ENCODE assay signal across 14 cellular contexts in the genomic region with DNA sequence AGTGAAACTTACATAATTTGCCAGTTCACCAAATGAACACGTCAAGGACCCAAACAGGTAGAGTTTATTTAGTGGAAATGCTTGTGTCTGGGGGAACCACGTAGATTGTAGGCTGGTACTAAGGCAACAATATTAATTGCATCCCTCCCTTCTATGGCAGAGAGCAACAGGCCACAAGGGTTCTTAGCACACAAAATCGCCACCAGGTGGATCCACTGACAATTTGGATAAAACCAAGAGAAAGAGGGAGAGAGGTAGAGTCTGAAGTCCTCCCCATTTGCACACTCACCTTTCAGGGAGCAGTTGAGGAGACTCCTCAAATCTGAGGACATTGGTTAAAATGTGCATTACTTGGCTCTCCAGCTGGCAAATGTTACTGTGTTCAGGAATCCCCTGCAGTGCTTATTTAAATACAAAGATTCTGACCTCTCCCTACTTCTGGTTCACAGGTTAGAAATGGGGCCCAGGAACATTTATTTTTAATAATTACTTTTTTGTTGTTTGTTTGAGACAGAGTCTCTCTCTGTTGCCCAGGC.
A peak's percentile ranks its signal among the peaks of the same experiment; 100 is the strongest.
DNase-seq lines count a peak whose midpoint lies in the region; ATAC-seq, FAIRE-seq and TF ChIP-seq lines count a peak whose summit lies in the region.
"Had no signal": no experiment of that assay in that cellular context is flagged by ENCODE, and none has a peak within 500 bp of the region (broad histone marks: within the 10 kb centered on the region; RNA-seq: fewer than 3 reads in every experiment).

No MANE protein-coding gene starts in this region.

- no peaks in the 10 kb centered on the region for H3K4me1 ChIP-seq in psoas muscle
- H3K4me1 ChIP-seq: Peyer's patch had no signal

- TF ChIP-seq CTCF in bronchial epithelial cell (IDR thresholded peaks at IDR 0.05; ENCODE audit: insufficient read depth, low read length, severe bottlenecking) (peak; percentile 43), psoas muscle (IDR thresholded peaks at IDR 0.05) (peak; percentile 6), GM10266 (IDR thresholded peaks at IDR 0.05; ENCODE audit: control insufficient read depth, insufficient read depth, low read depth, missing control alignments) (no peak), GM20000 (IDR thresholded peaks at IDR 0.05; ENCODE audit: extremely low read depth, missing control alignments) (no peak)

- intact Hi-C loops in psoas muscle (cut with DNase I): loop anchor here in 1 of 2 donors (10.0 kb wide), 1 partner anchor 220 kb away; no protein-coding TSS in a partner anchor

- 62 to 68% (median 66%) methylated on average over 3 of the region's 3 CpGs for WGBS in psoas muscle, 3 donors

- H3K27ac ChIP-seq in psoas muscle: no peak overlapping the region
- H3K27ac ChIP-seq: Peyer's patch, thoracic aorta had no signal

- H3K36me3 ChIP-seq in bronchial epithelial cell (ENCODE audit: control insufficient read depth, insufficient read depth, low read length) (no peaks in the 10 kb centered on the region), psoas muscle (ENCODE audit: insufficient read depth in 1 of 2, low read depth in 1 of 2) (no peaks in the 10 kb centered on the region)
- H3K36me3 ChIP-seq: Peyer's patch, thoracic aorta had no signal

- ATAC-seq in psoas muscle: no peak
- no peak for ATAC-seq in GM21526 (IDR thresholded peaks at IDR 0.05; ENCODE audit: low FRiP score, unreplicated experiment)
- ATAC-seq: activated CD4-positive, CD25-positive, alpha-beta regulatory T cell treated with anti-CD3 and anti-CD28 coated beads, Interleukin-2, amount 50 U/mL, for 24 hours had no signal

- H3K27me3 ChIP-seq in bronchial epithelial cell (ENCODE audit: control insufficient read depth, insufficient read depth, low read length) (no peaks in the 10 kb centered on the region), psoas muscle (ENCODE audit: insufficient read depth in 3 of 3, low read length in 2 of 3) (peaks cover 0 to 3% (median 0%) of the 10 kb centered on the region in 3 donors)
- H3K27me3 ChIP-seq: Peyer's patch had no signal

- no peak for FAIRE-seq in bronchial epithelial cell (lab: Jason Lieb, UNC)

- H3K9me3 ChIP-seq in psoas muscle: no peaks in the 10 kb centered on the region
- H3K9me3 ChIP-seq: Peyer's patch, thoracic aorta had no signal

- peak; percentile 4 for DNase-seq in NCI-H2171 treated with DMSO at 0.1 percent for 48 hours (lab: John Stamatoyannopoulos, UW)
- DNase-seq in NCI-H2171 (lab: John Stamatoyannopoulos, UW): no peak
- DNase-seq in LoVo (ENCODE audit: low spot score): peak; percentile 13
- no peak for DNase-seq in bronchial epithelial cell (ENCODE audit: low read depth)
- no peak for DNase-seq in psoas muscle
- DNase-seq in GM10266 (ENCODE audit: extremely low spot score): no peak
- no peak for DNase-seq in GM20000 (ENCODE audit: low spot score)
- DNase-seq: activated effector memory CD4-positive, alpha-beta T cell treated with Interleukin-2 at 50 U/mL for 16 hours; NCI-H1105 treated with DMSO at 0.1 percent for 48 hours; Peyer's patch; stimulated activated CD4-positive, alpha-beta T cell treated with anti-CD3 and anti-CD28 coated beads, Interleukin-4, amount 100 ng/mL, for 1 hour had no signal

- H3K4me3 ChIP-seq in bronchial epithelial cell (ENCODE audit: low read depth, low read length) (no peak overlapping the region), psoas muscle (no peak overlapping the region)
- H3K4me3 ChIP-seq: Peyer's patch, thoracic aorta had no signal

Comparison
In these comparisons a context has a peak if more than half of its experiments do, and no peak if none do; other contexts are left out.
1. DNase-seq: peak in NCI-H2171 treated with DMSO at 0.1 percent for 48 hours (single experiment) and LoVo (single experiment); none in NCI-H2171 (single experiment), bronchial epithelial cell (single experiment), psoas muscle (0 of 2), GM10266 (single experiment) and GM20000 (single experiment).
2. CTCF ChIP-seq: peak in bronchial epithelial cell (single experiment) and psoas muscle (single experiment); none in GM10266 (single experiment) and GM20000 (single experiment).